ENCODE assay signal across 8 cellular contexts in genomic region chr15:64690578-64691296, GRCh38.
A peak's percentile ranks its signal among the peaks of the same experiment; 100 is the strongest.
DNase-seq lines count a peak whose midpoint lies in the region; ATAC-seq and TF ChIP-seq lines count a peak whose summit lies in the region.
"Had no signal": no experiment of that assay in that cellular context is flagged by ENCODE, and none has a peak within 500 bp of the region (broad histone marks: within the 10 kb centered on the region; RNA-seq: fewer than 3 reads in every experiment).

No MANE protein-coding gene starts in this region.

- TF ChIP-seq POLR2A in HCT116 (IDR thresholded peaks at IDR 0.05; ENCODE audit: borderline replicate concordance, extremely low read depth, insufficient read depth, insufficient read length): no peak

- H3K27ac ChIP-seq in HCT116 (ENCODE audit: low read depth, low read length): no peak overlapping the region
- peak overlapping the region in 13 of 21 experiments; percentile 0 to 72 (median 51) for H3K27ac ChIP-seq in skin epidermis

- no peaks in the 10 kb centered on the region for H3K9me2 ChIP-seq in HCT116 (ENCODE audit: insufficient read depth)

- no peak overlapping the region for H3K4me3 Mint-ChIP-seq in T-cell
- no peak overlapping the region for H3K4me3 Mint-ChIP-seq in glutamatergic neuron (ENCODE audit: unreplicated experiment)

- TF ChIP-seq RAD21 in HCT116 (IDR thresholded peaks at IDR 0.05; ENCODE audit: low read depth): 0 out of 2 replicates have a peak, but pooled peaks have one; percentile 6

- H3K36me3 Mint-ChIP-seq in T-cell (peaks cover 35% of the 10 kb centered on the region), glutamatergic neuron (ENCODE audit: unreplicated experiment) (no peaks in the 10 kb centered on the region)

- H3K4me2 ChIP-seq in HCT116 (ENCODE audit: low read length): no peak overlapping the region

- BruUV-seq in HCT116 (replicated peaks; lab: Mats Ljungman, UMichigan): no TSS peak

- H3K27me3 Mint-ChIP-seq in T-cell (no peaks in the 10 kb centered on the region), glutamatergic neuron (ENCODE audit: unreplicated experiment) (peaks cover 24% of the 10 kb centered on the region)

- peaks cover 15% of the 10 kb centered on the region; the same call in 1 of the 2 replicates for H3K79me2 ChIP-seq in HCT116 (ENCODE audit: insufficient read depth, low read length)

- peak overlapping the region; percentile 64 to 73 for H3K27ac Mint-ChIP-seq in T-cell
- H3K27ac Mint-ChIP-seq in glutamatergic neuron (ENCODE audit: unreplicated experiment): peak overlapping the region; percentile 64

- H3K9me3 ChIP-seq in HCT116 (ENCODE audit: control insufficient read depth in 1 of 2, insufficient read depth in 1 of 2, low read depth in 1 of 2, low read length in 2 of 2): no peaks in the 10 kb centered on the region

- H3K4me1 Mint-ChIP-seq in T-cell (peaks cover 13 to 20% (median 15%) of the 10 kb centered on the region in 3 donors), glutamatergic neuron (ENCODE audit: low read depth, unreplicated experiment) (peaks cover 25% of the 10 kb centered on the region)

- no peaks in the 10 kb centered on the region for H4K20me1 ChIP-seq in HCT116 (ENCODE audit: insufficient read depth)

- POLR2A ChIA-PET in HCT116 (lab: Charles Lee): no interaction called here
- POLR2A ChIA-PET in T-cell (lab: Charles Lee): interaction anchor here in 1 of 2 donors (0.6 kb wide), 1 partner anchor 250 kb away, joined by 3 read pairs; no protein-coding TSS in a partner anchor

- H3K4me3 ChIP-seq in HCT116 (replicated peaks in 1 of 2; ENCODE audit: low read depth in 1 of 2, low read length in 2 of 2) (no peak overlapping the region), skin epidermis (no peak overlapping the region)

- RAD21 ChIA-PET in HCT116 (lab: Charles Lee; ENCODE audit: low non-redundant PET in 1 of 2, low total read pairs in 2 of 2, uncharacterized antibody in 2 of 2, unreplicated experiment in 2 of 2): no interaction called here

- H3K27me3 ChIP-seq in HCT116 (ENCODE audit: insufficient read depth, low read length): no peaks in the 10 kb centered on the region

- H2AFZ ChIP-seq in HCT116 (ENCODE audit: low read depth, low read length, poor library complexity, severe bottlenecking): no peak overlapping the region

- H3K9me3 Mint-ChIP-seq in T-cell (no peaks in the 10 kb centered on the region), glutamatergic neuron (ENCODE audit: unreplicated experiment) (peaks cover 18% of the 10 kb centered on the region)

- H3K4me1 ChIP-seq in HCT116 (ENCODE audit: control insufficient read depth in 1 of 2, insufficient read depth in 2 of 2, low read length in 2 of 2): no peaks in the 10 kb centered on the region

- intact Hi-C loops in HCT116 (cut with micrococcal nuclease): no loop called here

- CTCF ChIA-PET in HCT116 (lab: Charles Lee): interaction anchor here (1.4 to 3.0 kb wide), 2 partner anchors 9 to 38 kb away, joined by 3 to 17 read pairs; no protein-coding TSS in a partner anchor
- CTCF ChIA-PET in T-cell (lab: Charles Lee): interaction anchor here (1.1 to 2.4 kb wide), 2 partner anchors 37 kb away, joined by 3 to 11 read pairs; no protein-coding TSS in a partner anchor

- H3K9ac ChIP-seq in HCT116 (ENCODE audit: low read length): no peak overlapping the region

- DNase-seq in HCT116 (ENCODE audit: low read depth, low spot score): no peak
- no peak for DNase-seq in T-cell
- DNase-seq in glutamatergic neuron: no peak
- DNase-seq in inferior parietal cortex (ENCODE audit: extremely low spot score): no peak
- no peak for DNase-seq in NCI-H526 (lab: John Stamatoyannopoulos, UW)
- DNase-seq: NCI-H446 had no signal

- peak; percentile 56; the same call in 1 of the 2 replicates for ATAC-seq in HCT116
- no peak for ATAC-seq in T-cell (replicated peaks in 1 of 4)
- ATAC-seq in HG03521 (IDR thresholded peaks at IDR 0.05; ENCODE audit: unreplicated experiment): no peak

- peaks cover 20 to 33% of the 10 kb centered on the region in 2 experiments; a peak in 3 of 4 replicates for H3K36me3 ChIP-seq in HCT116 (ENCODE audit: control insufficient read depth in 1 of 2, insufficient read depth in 2 of 2, low read length in 2 of 2)

- TF ChIP-seq CTCF in HCT116 (IDR thresholded peaks at IDR 0.05 in 2 of 3, conservative IDR thresholded peaks at IDR 0.05 in 1 of 3; ENCODE audit: borderline replicate concordance in 1 of 3, insufficient read depth in 1 of 3, low read depth in 2 of 3, low read length in 2 of 3) (peak in 2 of 3 experiments; percentile 17 to 41; a peak in 2 of 6 replicates), glutamatergic neuron (IDR thresholded peaks at IDR 0.05; ENCODE audit: partially characterized antibody, unreplicated experiment) (peak; percentile 39)

TF ChIP-seq in HCT116, 20 proteins besides CTCF, POLR2A, EP300 and RAD21:
- TF ChIP-seq ZBTB33 (IDR thresholded peaks at IDR 0.05; ENCODE audit: extremely low read depth, insufficient replicate concordance, low read length) (no peak), TCF7L2 (IDR thresholded peaks at IDR 0.05; ENCODE audit: borderline replicate concordance, extremely low read depth, insufficient read depth, insufficient read length) (no peak), EGR1 (IDR thresholded peaks at IDR 0.05; ENCODE audit: low read depth) (no peak), SRF (IDR thresholded peaks at IDR 0.05; ENCODE audit: low read depth) (no peak), SP1 (IDR thresholded peaks at IDR 0.05; ENCODE audit: low read depth) (no peak), MAX (IDR thresholded peaks at IDR 0.05) (no peak), CBX3 (IDR thresholded peaks at IDR 0.05; ENCODE audit: low read depth) (no peak), ZFX (IDR thresholded peaks at IDR 0.05) (no peak), POLR2AphosphoS5 (IDR thresholded peaks at IDR 0.05; ENCODE audit: low read depth, low read length) (no peak), ELF1 (IDR thresholded peaks at IDR 0.05; ENCODE audit: borderline replicate concordance, low read depth) (no peak), ATF3 (IDR thresholded peaks at IDR 0.05) (no peak), SIN3A (IDR thresholded peaks at IDR 0.05; ENCODE audit: low read depth) (no peak), YY1 (IDR thresholded peaks at IDR 0.05; ENCODE audit: extremely low read depth, insufficient replicate concordance, low read depth, low read length) (no peak), ZNF274 (IDR thresholded peaks at IDR 0.05; ENCODE audit: low read depth, low read length) (no peak), FOSL1 (IDR thresholded peaks at IDR 0.05; ENCODE audit: low read depth) (no peak), EZH2 (IDR thresholded peaks at IDR 0.05) (no peak), EZH2phosphoT487 (IDR thresholded peaks at IDR 0.05; ENCODE audit: borderline replicate concordance) (no peak), CEBPB (IDR thresholded peaks at IDR 0.05; ENCODE audit: low read depth) (no peak)
- TF ChIP-seq, protein P1, sequence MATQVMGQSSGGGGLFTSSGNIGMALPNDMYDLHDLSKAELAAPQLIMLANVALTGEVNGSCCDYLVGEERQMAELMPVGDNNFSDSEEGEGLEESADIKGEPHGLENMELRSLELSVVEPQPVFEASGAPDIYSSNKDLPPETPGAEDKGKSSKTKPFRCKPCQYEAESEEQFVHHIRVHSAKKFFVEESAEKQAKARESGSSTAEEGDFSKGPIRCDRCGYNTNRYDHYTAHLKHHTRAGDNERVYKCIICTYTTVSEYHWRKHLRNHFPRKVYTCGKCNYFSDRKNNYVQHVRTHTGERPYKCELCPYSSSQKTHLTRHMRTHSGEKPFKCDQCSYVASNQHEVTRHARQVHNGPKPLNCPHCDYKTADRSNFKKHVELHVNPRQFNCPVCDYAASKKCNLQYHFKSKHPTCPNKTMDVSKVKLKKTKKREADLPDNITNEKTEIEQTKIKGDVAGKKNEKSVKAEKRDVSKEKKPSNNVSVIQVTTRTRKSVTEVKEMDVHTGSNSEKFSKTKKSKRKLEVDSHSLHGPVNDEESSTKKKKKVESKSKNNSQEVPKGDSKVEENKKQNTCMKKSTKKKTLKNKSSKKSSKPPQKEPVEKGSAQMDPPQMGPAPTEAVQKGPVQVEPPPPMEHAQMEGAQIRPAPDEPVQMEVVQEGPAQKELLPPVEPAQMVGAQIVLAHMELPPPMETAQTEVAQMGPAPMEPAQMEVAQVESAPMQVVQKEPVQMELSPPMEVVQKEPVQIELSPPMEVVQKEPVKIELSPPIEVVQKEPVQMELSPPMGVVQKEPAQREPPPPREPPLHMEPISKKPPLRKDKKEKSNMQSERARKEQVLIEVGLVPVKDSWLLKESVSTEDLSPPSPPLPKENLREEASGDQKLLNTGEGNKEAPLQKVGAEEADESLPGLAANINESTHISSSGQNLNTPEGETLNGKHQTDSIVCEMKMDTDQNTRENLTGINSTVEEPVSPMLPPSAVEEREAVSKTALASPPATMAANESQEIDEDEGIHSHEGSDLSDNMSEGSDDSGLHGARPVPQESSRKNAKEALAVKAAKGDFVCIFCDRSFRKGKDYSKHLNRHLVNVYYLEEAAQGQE (IDR thresholded peaks at IDR 0.05; ENCODE audit: low read depth): no peak
TF ChIP-seq in HCT116: peak in this region for 0.
